In the genomic region with DNA sequence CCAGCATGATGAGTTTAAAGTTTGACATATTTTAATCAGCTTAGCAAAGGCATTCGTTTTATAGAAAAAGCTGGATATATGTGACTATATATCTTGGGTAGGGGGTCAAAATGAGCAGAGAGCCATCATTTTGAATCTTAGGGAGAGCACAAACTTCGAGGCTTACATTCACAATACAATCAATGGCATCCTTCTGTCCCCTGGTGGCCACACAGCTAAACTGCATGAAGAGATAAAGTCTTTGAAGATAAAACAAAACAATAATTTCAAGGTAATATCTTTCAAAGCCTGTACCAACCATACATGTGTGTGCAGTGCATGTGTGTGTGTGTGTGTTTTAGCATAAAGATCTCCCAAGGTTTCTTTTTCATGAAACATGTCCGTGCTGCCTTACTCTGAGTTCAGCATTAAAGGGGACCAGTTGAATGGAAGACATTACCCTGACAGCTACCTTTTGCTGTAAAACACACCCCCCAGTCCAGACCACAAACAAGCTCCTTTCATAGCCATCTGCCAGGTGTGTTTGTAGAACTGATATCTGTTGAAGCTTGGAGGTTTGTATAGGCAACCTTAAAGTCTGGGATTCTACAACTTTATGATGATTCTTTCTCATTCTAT, we compare ENCODE assay signal across 8 cellular contexts. TPM values are rescaled to one million over a fixed set of nuclear protein-coding genes. Genes with fewer than 3 reads are reported as not detected.
A peak's percentile ranks its signal among the peaks of the same experiment; 100 is the strongest.
DNase-seq lines count a peak whose midpoint lies in the region; ATAC-seq and TF ChIP-seq lines count a peak whose summit lies in the region.

No MANE protein-coding gene starts in this region.

- peaks cover 15% of the 10 kb centered on the region for H3K4me1 Mint-ChIP-seq in activated CD4-positive, alpha-beta T cell treated with anti-CD3 and anti-CD28 coated beads, Interleukin-2, amount 10 ng/mL, durations not matched to agents 24 days and 14 days
- peaks cover 9% of the 10 kb centered on the region for H3K4me1 Mint-ChIP-seq in endodermal cell

- H3K4me3 ChIP-seq in DND-41 (ENCODE audit: low read depth in 1 of 2, low read length in 2 of 2), result no peak overlapping the region
- no peak overlapping the region for H3K4me3 ChIP-seq in endodermal cell (ENCODE audit: low read length)
- no peak overlapping the region for H3K4me3 ChIP-seq in neutrophil (ENCODE audit: low read depth in 1 of 2, low read length in 1 of 2)
- H3K4me3 ChIP-seq in aorta (ENCODE audit: low read length in 2 of 2), result no peak overlapping the region

- H3K79me2 ChIP-seq in DND-41 (ENCODE audit: insufficient read depth, low read length), result no peaks in the 10 kb centered on the region

- H3K9me3 ChIP-seq in DND-41 (ENCODE audit: insufficient read depth, low read length, severe bottlenecking) (no peaks in the 10 kb centered on the region), endodermal cell (ENCODE audit: control insufficient read depth, low read length) (no peaks in the 10 kb centered on the region), neutrophil (no peaks in the 10 kb centered on the region), aorta (ENCODE audit: control insufficient read depth, low read length) (no peaks in the 10 kb centered on the region)

- 11% methylated on average over 3 of the region's 3 CpGs; no CpG with 5 or more reads in 1 of the 2 experiments for WGBS in endodermal cell (ENCODE audit: insufficient coverage in 1 of 2, insufficient read length in 1 of 2), 2 experiments
- WGBS in aorta, 2 donors, result 5 to 6% methylated on average over 3 of the region's 3 CpGs

- H4K20me1 ChIP-seq in DND-41 (ENCODE audit: insufficient read depth, low read length), result no peaks in the 10 kb centered on the region

- intact Hi-C loops in activated CD4-positive, alpha-beta T cell treated with anti-CD3 and anti-CD28 coated beads, Interleukin-2, amount 10 ng/mL, durations not matched to agents 24 days and 14 days (cut with micrococcal nuclease), result loop anchor here (1.0 to 10.0 kb wide), 2 partner anchors 80 to 251 kb away; a partner anchor contains a TSS
- intact Hi-C loops in aorta (cut with DNase I), result loop anchor here (5.0 to 10.0 kb wide), 3 partner anchors 81 to 313 kb away; a partner anchor contains a TSS

- peak; percentile 85 for ATAC-seq in DND-41 (ENCODE audit: insufficient read depth, low read depth)
- ATAC-seq in GM21381 (IDR thresholded peaks at IDR 0.05; ENCODE audit: unreplicated experiment), result peak; percentile 64
- ATAC-seq in aorta (ENCODE audit: low FRiP score), result peak; percentile 64
- no peak for ATAC-seq in GM18520 (IDR thresholded peaks at IDR 0.05; ENCODE audit: unreplicated experiment)

- no peak overlapping the region for H3K27ac Mint-ChIP-seq in activated CD4-positive, alpha-beta T cell treated with anti-CD3 and anti-CD28 coated beads, Interleukin-2, amount 10 ng/mL, durations not matched to agents 24 days and 14 days
- H3K27ac Mint-ChIP-seq in endodermal cell, result no peak overlapping the region

- no peak overlapping the region for H3K4me3 Mint-ChIP-seq in activated CD4-positive, alpha-beta T cell treated with anti-CD3 and anti-CD28 coated beads, Interleukin-2, amount 10 ng/mL, durations not matched to agents 24 days and 14 days
- no peak overlapping the region for H3K4me3 Mint-ChIP-seq in endodermal cell

- H3K36me3 ChIP-seq in DND-41 (ENCODE audit: insufficient read depth, low read length), result no peaks in the 10 kb centered on the region
- H3K36me3 ChIP-seq in endodermal cell (ENCODE audit: control insufficient read depth, insufficient read depth, low read length), result no peaks in the 10 kb centered on the region
- H3K36me3 ChIP-seq in neutrophil, result no peaks in the 10 kb centered on the region
- H3K36me3 ChIP-seq in aorta (ENCODE audit: control insufficient read depth in 1 of 2, insufficient read depth in 2 of 2, low read length in 1 of 2), result no peaks in the 10 kb centered on the region

- H3K4me1 ChIP-seq in DND-41 (ENCODE audit: insufficient read depth, low read length) (peaks cover 46% of the 10 kb centered on the region), endodermal cell (ENCODE audit: control insufficient read depth, insufficient read depth, low read length) (no peaks in the 10 kb centered on the region), neutrophil (ENCODE audit: control insufficient read depth in 1 of 2, insufficient read depth in 1 of 2, low read depth in 1 of 2, low read length in 1 of 2) (peaks cover 44 to 46% of the 10 kb centered on the region in 2 experiments), aorta (ENCODE audit: control insufficient read depth in 1 of 2, insufficient read depth in 2 of 2, low read length in 2 of 2) (no peaks in the 10 kb centered on the region)

- no peaks in the 10 kb centered on the region for H3K27me3 Mint-ChIP-seq in activated CD4-positive, alpha-beta T cell treated with anti-CD3 and anti-CD28 coated beads, Interleukin-2, amount 10 ng/mL, durations not matched to agents 24 days and 14 days
- no peaks in the 10 kb centered on the region for H3K27me3 Mint-ChIP-seq in endodermal cell (ENCODE audit: insufficient read depth)

- H3K9ac ChIP-seq in DND-41 (ENCODE audit: low read depth, low read length) (peak overlapping the region; percentile 8; the same call in 1 of the 2 replicates), endodermal cell (ENCODE audit: extremely low read depth, low read length, poor library complexity, severe bottlenecking) (no peak overlapping the region)

- no peak overlapping the region for H3K4me2 ChIP-seq in DND-41 (ENCODE audit: insufficient read depth, low read length)

- TF ChIP-seq CTCF in DND-41 (IDR thresholded peaks at IDR 0.05; ENCODE audit: borderline replicate concordance, extremely low read depth, low read length, poor library complexity, severe bottlenecking), result peak; percentile 91
- peak; percentile 86 for TF ChIP-seq CTCF in endodermal cell (conservative IDR thresholded peaks at IDR 0.05)
- peak; percentile 78 for TF ChIP-seq CTCF in neutrophil (IDR thresholded peaks at IDR 0.05)

- no peaks in the 10 kb centered on the region for H3K27me3 ChIP-seq in DND-41 (ENCODE audit: insufficient read depth, low read length, poor library complexity)
- H3K27me3 ChIP-seq in endodermal cell (ENCODE audit: control insufficient read depth, insufficient read depth, low read length, poor library complexity, severe bottlenecking), result no peaks in the 10 kb centered on the region
- no peaks in the 10 kb centered on the region for H3K27me3 ChIP-seq in neutrophil
- no peaks in the 10 kb centered on the region for H3K27me3 ChIP-seq in aorta (ENCODE audit: control insufficient read depth in 1 of 2, insufficient read depth in 2 of 2, low read length in 1 of 2)

- H3K36me3 Mint-ChIP-seq in activated CD4-positive, alpha-beta T cell treated with anti-CD3 and anti-CD28 coated beads, Interleukin-2, amount 10 ng/mL, durations not matched to agents 24 days and 14 days (ENCODE audit: low read depth), result no peaks in the 10 kb centered on the region
- H3K36me3 Mint-ChIP-seq in endodermal cell (ENCODE audit: low read depth), result no peaks in the 10 kb centered on the region

- H2AFZ ChIP-seq in DND-41 (ENCODE audit: low read depth, low read length), result peak overlapping the region; percentile 50; the same call in 1 of the 2 replicates

- no peaks in the 10 kb centered on the region for H3K9me3 Mint-ChIP-seq in activated CD4-positive, alpha-beta T cell treated with anti-CD3 and anti-CD28 coated beads, Interleukin-2, amount 10 ng/mL, durations not matched to agents 24 days and 14 days
- peaks cover 37% of the 10 kb centered on the region for H3K9me3 Mint-ChIP-seq in endodermal cell

- peak overlapping the region; percentile 71 for H3K27ac ChIP-seq in DND-41 (ENCODE audit: low read length)
- no peak overlapping the region for H3K27ac ChIP-seq in endodermal cell (ENCODE audit: low read depth, low read length)
- peak overlapping the region; percentile 35 for H3K27ac ChIP-seq in neutrophil
- H3K27ac ChIP-seq in aorta (ENCODE audit: low read depth in 1 of 2, low read length in 2 of 2), result no peak overlapping the region

- DNase-seq in DND-41, result peak; percentile 72
- peak; percentile 72 for DNase-seq in NAMALWA (ENCODE audit: low spot score)
- peak; percentile 84 for DNase-seq in activated CD4-positive, alpha-beta T cell treated with anti-CD3 and anti-CD28 coated beads, Interleukin-2, amount 10 ng/mL, durations not matched to agents 24 days and 14 days
- peak; percentile 74 for DNase-seq in endodermal cell
- DNase-seq in aorta, result peak in 1 of 2 donors; percentile 58

RNA-seq across cellular contexts. Expression of a gene that starts 22.0 kb away (rescaled TPM):
- total RNA-seq in activated CD4-positive, alpha-beta T cell treated with anti-CD3 and anti-CD28 coated beads, Interleukin-2, amount 10 ng/mL, durations not matched to agents 24 days and 14 days, result 13.3 and 14.5 TPM in 2 replicates
- 10 to 100 TPM; 14.3 to 15.4 TPM for total RNA-seq in endodermal cell
- 8.7 TPM for polyA plus RNA-seq in endodermal cell (2013, experiment 1 of 2)
- 9.3 TPM for polyA plus RNA-seq in endodermal cell (2013, experiment 2 of 2)
- 10 to 100 TPM; 43.2 to 65.3 TPM for total RNA-seq in aorta
- polyA plus RNA-seq in aorta, result 10 to 100 TPM; 50.0 to 94.0 TPM

RNA-seq across cellular contexts. Expression of a gene that starts 45.5 kb away (rescaled TPM):
- total RNA-seq in activated CD4-positive, alpha-beta T cell treated with anti-CD3 and anti-CD28 coated beads, Interleukin-2, amount 10 ng/mL, durations not matched to agents 24 days and 14 days, result not detected in 2 replicates
- total RNA-seq in endodermal cell (not detected), aorta (10 to 100 TPM; 43.2 to 60.4 TPM)
- not detected for polyA plus RNA-seq in endodermal cell (2013, experiment 1 of 2)
- polyA plus RNA-seq in endodermal cell (2013, experiment 2 of 2), result 0.04 TPM
- 10 to 100 TPM in 1 of 2 donors, 1 to 10 TPM in 1; 3.1 to 10.4 TPM for polyA plus RNA-seq in aorta

Comparison
In these comparisons a context has a peak if more than half of its experiments do, and no peak if none do; other contexts are left out.
1. H3K27ac ChIP-seq: peak in DND-41 (single experiment) and neutrophil (single experiment); none in endodermal cell (single experiment) and aorta (0 of 2).
2. RNA of a gene that starts 45.5 kb away (total RNA-seq): 43.2 to 60.4 TPM in aorta; not detected in activated CD4-positive, alpha-beta T cell treated with anti-CD3 and anti-CD28 coated beads, Interleukin-2, amount 10 ng/mL, durations not matched to agents 24 days and 14 days and not detected in endodermal cell; every median in the first group is over 10 times any median in the second.
3. Peak in every context shown above with its lines, with median percentiles within 50 percentile points of each other: CTCF ChIP-seq.